Comparison of ENCODE assay signal across 27 cellular contexts in genomic region chr3:29540544-29540943, GRCh38.
"Had no signal": no experiment of that assay in that cellular context is flagged by ENCODE, and none has a peak within 500 bp of the region (broad histone marks: within the 10 kb centered on the region; RNA-seq: fewer than 3 reads in every experiment).

No MANE protein-coding gene starts in this region.

- H3K27ac ChIP-seq: KMS-11, PC-9, Peyer's patch, SJCRH30 had no signal

- ATAC-seq: HepG2, K562, Right ventricle myocardium inferior, SK-N-SH treated with all-trans-retinoic acid at 6 μM for 48 hours had no signal

- H3K27me3 ChIP-seq: Peyer's patch, SJCRH30 had no signal

- H3K4me1 Mint-ChIP-seq: IgD-negative memory B cell had no signal

- H3K9ac ChIP-seq: KMS-11 had no signal

- H3K36me3 ChIP-seq: Peyer's patch, SJCRH30 had no signal

- H3K27me3 Mint-ChIP-seq: IgD-negative memory B cell had no signal

- H3K36me3 Mint-ChIP-seq: IgD-negative memory B cell had no signal

- H3K27ac Mint-ChIP-seq: IgD-negative memory B cell had no signal

- H3K4me2 ChIP-seq: KMS-11, PC-9 had no signal

- H3K9me3 Mint-ChIP-seq: IgD-negative memory B cell had no signal

- H3K4me3 Mint-ChIP-seq: IgD-negative memory B cell had no signal

- DNase-seq: Kasumi-1, MM.1S, MV-4-11, NCI-H1048, NCI-H1105, NCI-H1417, NCI-H146, NCI-H1694 treated with DMSO at 0.1 percent for 48 hours, NCI-H1930, NCI-H2081, NCI-H2107, NCI-H2227 treated with DMSO at 0.1 percent for 48 hours, NCI-H524, NCI-H526 treated with DMSO at 0.1 percent for 48 hours, NCI-H748 treated with DMSO at 0.1 percent for 48 hours, OCI-M1, PC-9, Peyer's patch, SHP77 treated with DMSO at 0.1 percent for 48 hours, SJCRH30, T-helper 1 cell had no signal

- H2AFZ ChIP-seq: PC-9 had no signal

- H3K9me3 ChIP-seq: Peyer's patch, SJCRH30 had no signal

- H3K4me1 ChIP-seq: Peyer's patch, SJCRH30 had no signal

- H3K4me3 ChIP-seq: K562, PC-9, Peyer's patch, SJCRH30 had no signal
